Comparison of ENCODE assay signal across 1 cellular context in genomic region chr11:32015435-32015834, GRCh38.
TF ChIP-seq lines count a peak whose summit lies in the region.

No MANE protein-coding gene starts in this region.

TF ChIP-seq in HEK293, 187 proteins besides CTCF, POLR2A, EP300 and RAD21 (continued from another document):
- TF ChIP-seq, protein P1, sequence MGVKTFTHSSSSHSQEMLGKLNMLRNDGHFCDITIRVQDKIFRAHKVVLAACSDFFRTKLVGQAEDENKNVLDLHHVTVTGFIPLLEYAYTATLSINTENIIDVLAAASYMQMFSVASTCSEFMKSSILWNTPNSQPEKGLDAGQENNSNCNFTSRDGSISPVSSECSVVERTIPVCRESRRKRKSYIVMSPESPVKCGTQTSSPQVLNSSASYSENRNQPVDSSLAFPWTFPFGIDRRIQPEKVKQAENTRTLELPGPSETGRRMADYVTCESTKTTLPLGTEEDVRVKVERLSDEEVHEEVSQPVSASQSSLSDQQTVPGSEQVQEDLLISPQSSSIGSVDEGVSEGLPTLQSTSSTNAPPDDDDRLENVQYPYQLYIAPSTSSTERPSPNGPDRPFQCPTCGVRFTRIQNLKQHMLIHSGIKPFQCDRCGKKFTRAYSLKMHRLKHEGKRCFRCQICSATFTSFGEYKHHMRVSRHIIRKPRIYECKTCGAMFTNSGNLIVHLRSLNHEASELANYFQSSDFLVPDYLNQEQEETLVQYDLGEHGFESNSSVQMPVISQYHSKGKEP (tag by site-specific recombination; IDR thresholded peaks at IDR 0.05): 0 out of 2 replicates have a peak, but pooled peaks have one; percentile 33
- TF ChIP-seq OVOL3 (tag by site-specific recombination; IDR thresholded peaks at IDR 0.05) (0 out of 2 replicates have a peak, but pooled peaks have one; percentile 68), SP2 (tag by site-specific recombination; IDR thresholded peaks at IDR 0.05) (no peak), ZNF2 (tag by site-specific recombination; IDR thresholded peaks at IDR 0.05) (no peak), PRDM4 (tag by site-specific recombination; IDR thresholded peaks at IDR 0.05) (peak; percentile 67), ZNF501 (tag by site-specific recombination; IDR thresholded peaks at IDR 0.05) (no peak), ZNF529 (tag by site-specific recombination; IDR thresholded peaks at IDR 0.05; ENCODE audit: insufficient replicate concordance) (no peak), ZNF18 (tag by site-specific recombination; IDR thresholded peaks at IDR 0.05) (0 out of 2 replicates have a peak, but pooled peaks have one; percentile 24), GFI1B (tag by site-specific recombination; IDR thresholded peaks at IDR 0.05) (no peak), ZNF513 (tag by site-specific recombination; IDR thresholded peaks at IDR 0.05) (no peak), ZNF843 (tag by site-specific recombination; IDR thresholded peaks at IDR 0.05) (peak; percentile 95), PRDM6 (tag by site-specific recombination; IDR thresholded peaks at IDR 0.05) (peak; percentile 92), ZNF433 (tag by site-specific recombination; IDR thresholded peaks at IDR 0.05; ENCODE audit: low read depth) (no peak), ZNF223 (tag by site-specific recombination; IDR thresholded peaks at IDR 0.05) (no peak), ZNF76 (tag by site-specific recombination; IDR thresholded peaks at IDR 0.05; ENCODE audit: borderline replicate concordance, low read depth) (no peak)
- TF ChIP-seq, protein P2, sequence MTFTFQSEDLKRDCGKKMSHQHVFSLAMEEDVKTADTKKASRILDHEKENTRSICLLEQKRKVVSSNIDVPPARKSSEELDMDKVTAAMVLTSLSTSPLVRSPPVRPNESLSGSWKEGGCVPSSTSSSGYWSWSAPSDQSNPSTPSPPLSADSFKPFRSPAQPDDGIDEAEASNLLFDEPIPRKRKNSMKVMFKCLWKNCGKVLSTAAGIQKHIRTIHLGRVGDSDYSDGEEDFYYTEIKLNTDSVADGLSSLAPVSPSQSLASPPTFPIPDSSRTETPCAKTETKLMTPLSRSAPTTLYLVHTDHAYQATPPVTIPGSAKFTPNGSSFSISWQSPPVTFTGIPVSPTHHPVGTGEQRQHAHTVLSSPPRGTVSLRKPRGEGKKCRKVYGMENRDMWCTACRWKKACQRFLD (tag by site-specific recombination; IDR thresholded peaks at IDR 0.05): no peak
